14 cellular contexts compared by ENCODE assay signal in genomic region chr2:1509271-1509995, GRCh38.
DNase-seq lines count a peak whose midpoint lies in the region; ATAC-seq and TF ChIP-seq lines count a peak whose summit lies in the region.
"Had no signal": no experiment of that assay in that cellular context is flagged by ENCODE, and none has a peak within 500 bp of the region (broad histone marks: within the 10 kb centered on the region; RNA-seq: fewer than 3 reads in every experiment).

No MANE protein-coding gene starts in this region.

- no peaks in the 10 kb centered on the region for H3K36me3 Mint-ChIP-seq in CD8-positive, alpha-beta T cell
- H3K36me3 Mint-ChIP-seq in naive B cell (no peaks in the 10 kb centered on the region), Calu3 (ENCODE audit: insufficient read depth, unreplicated experiment) (no peaks in the 10 kb centered on the region)

- no peak for TF ChIP-seq CTCF in CD8-positive, alpha-beta T cell (IDR thresholded peaks at IDR 0.05)
- no peak for TF ChIP-seq CTCF in body of pancreas (IDR thresholded peaks at IDR 0.05)
- no peak for TF ChIP-seq CTCF in Calu3 (IDR thresholded peaks at IDR 0.05; ENCODE audit: unreplicated experiment)

- no peaks in the 10 kb centered on the region for H3K9me3 ChIP-seq in CD8-positive, alpha-beta T cell (ENCODE audit: low read length)
- H3K9me3 ChIP-seq in body of pancreas: no peaks in the 10 kb centered on the region
- H3K9me3 ChIP-seq: colonic mucosa had no signal

- peak in 3 of 7 experiments; percentile 11 to 34 (median 34) for DNase-seq in CD8-positive, alpha-beta T cell
- peak; percentile 32 for DNase-seq in NCI-H128 (lab: John Stamatoyannopoulos, UW; ENCODE audit: unreplicated experiment)
- DNase-seq in body of pancreas: no peak
- DNase-seq in naive B cell: no peak
- DNase-seq in A172 (ENCODE audit: low spot score): no peak
- no peak for DNase-seq in COR-L47 (lab: John Stamatoyannopoulos, UW)
- DNase-seq in Calu3: no peak
- DNase-seq: activated B cell treated with CpG ODN at 0.5 μM for 24 hours, colonic mucosa, HFFc6, NCI-H1436 treated with DMSO at 0.1 percent for 48 hours, NCI-H82, SHP77 treated with DMSO at 0.1 percent for 48 hours had no signal

- H3K4me3 Mint-ChIP-seq in CD8-positive, alpha-beta T cell: peak overlapping the region; percentile 51
- H3K4me3 Mint-ChIP-seq in naive B cell: peak overlapping the region in 7 of 8 donors; percentile 17 to 82 (median 66)
- H3K4me3 Mint-ChIP-seq in Calu3 (ENCODE audit: low read depth, unreplicated experiment): no peak overlapping the region
- H3K4me3 Mint-ChIP-seq: activated B cell treated with CpG ODN at 0.5 μM for 24 hours, HFFc6 had no signal

- intact Hi-C loops in CD8-positive, alpha-beta T cell (cut with DNase I, micrococcal nuclease): no loop called here
- intact Hi-C loops in body of pancreas (cut with DNase I) (no loop called here), Calu3 (cut with micrococcal nuclease; ENCODE audit: unreplicated experiment) (no loop called here)

- TF ChIP-seq POLR2A in body of pancreas (IDR thresholded peaks at IDR 0.05): no peak

- no peaks in the 10 kb centered on the region for H3K27me3 ChIP-seq in CD8-positive, alpha-beta T cell (ENCODE audit: insufficient read depth, low read length)
- no peaks in the 10 kb centered on the region for H3K27me3 ChIP-seq in body of pancreas
- H3K27me3 ChIP-seq: colonic mucosa had no signal

- no TSS peak for BruUV-seq in Calu3 (replicated peaks; lab: Mats Ljungman, UMichigan)

- no peaks in the 10 kb centered on the region for H3K9me3 Mint-ChIP-seq in CD8-positive, alpha-beta T cell
- peaks cover 0 to 7% (median 0%) of the 10 kb centered on the region in 7 donors for H3K9me3 Mint-ChIP-seq in naive B cell
- peaks cover 9% of the 10 kb centered on the region for H3K9me3 Mint-ChIP-seq in Calu3 (ENCODE audit: low read depth, unreplicated experiment)
- H3K9me3 Mint-ChIP-seq: activated B cell treated with CpG ODN at 0.5 μM for 24 hours, HFFc6 had no signal

- peaks cover 24% of the 10 kb centered on the region for H3K4me1 Mint-ChIP-seq in CD8-positive, alpha-beta T cell (ENCODE audit: low read depth)
- peaks cover 14 to 22% (median 20%) of the 10 kb centered on the region in 3 donors for H3K4me1 Mint-ChIP-seq in naive B cell
- no peaks in the 10 kb centered on the region for H3K4me1 Mint-ChIP-seq in Calu3 (ENCODE audit: low read depth, unreplicated experiment)

- no peak overlapping the region for H3K4me3 ChIP-seq in CD8-positive, alpha-beta T cell (ENCODE audit: low read depth, low read length)
- H3K4me3 ChIP-seq in body of pancreas: no peak overlapping the region
- H3K4me3 ChIP-seq: colonic mucosa had no signal

- ATAC-seq in CD8-positive, alpha-beta T cell: peak; percentile 85
- ATAC-seq in body of pancreas (peak; percentile 40), naive B cell (ENCODE audit: low read depth in 2 of 2) (no peak), HG03521 (IDR thresholded peaks at IDR 0.05; ENCODE audit: unreplicated experiment) (no peak)

- 59 to 72% methylated on average over 5 of the region's 5 CpGs for WGBS in body of pancreas, 2 donors

- no peaks in the 10 kb centered on the region for H3K27me3 Mint-ChIP-seq in CD8-positive, alpha-beta T cell (ENCODE audit: low read depth)
- H3K27me3 Mint-ChIP-seq in naive B cell: peaks cover 0 to 31% (median 18%) of the 10 kb centered on the region in 3 donors
- H3K27me3 Mint-ChIP-seq in Calu3 (ENCODE audit: unreplicated experiment): no peaks in the 10 kb centered on the region

- POLR2A ChIA-PET in CD8-positive, alpha-beta T cell (lab: Charles Lee): no interaction called here

- H3K27ac ChIP-seq in CD8-positive, alpha-beta T cell (ENCODE audit: low read depth, low read length): peak overlapping the region; percentile 12
- peak overlapping the region in 1 of 4 donors; percentile 12 for H3K27ac ChIP-seq in body of pancreas
- H3K27ac ChIP-seq: colonic mucosa had no signal

- no peaks in the 10 kb centered on the region for H3K36me3 ChIP-seq in CD8-positive, alpha-beta T cell (ENCODE audit: insufficient read depth, low read length)
- H3K36me3 ChIP-seq in body of pancreas (replicated peaks in 1 of 2; ENCODE audit: insufficient read depth in 1 of 2, low read depth in 2 of 2): no peaks in the 10 kb centered on the region
- H3K36me3 ChIP-seq: colonic mucosa had no signal

- CTCF ChIA-PET in CD8-positive, alpha-beta T cell (lab: Charles Lee): no interaction called here
- CTCF ChIA-PET in Calu3 (lab: Charles Lee): no interaction called here

- H3K27ac Mint-ChIP-seq in CD8-positive, alpha-beta T cell: peak overlapping the region; percentile 86
- H3K27ac Mint-ChIP-seq in naive B cell: peak overlapping the region; percentile 19 to 92 (median 71)
- no peak overlapping the region for H3K27ac Mint-ChIP-seq in Calu3 (ENCODE audit: unreplicated experiment)
- H3K27ac Mint-ChIP-seq: activated B cell treated with CpG ODN at 0.5 μM for 24 hours, HFFc6 had no signal

- H3K4me1 ChIP-seq in CD8-positive, alpha-beta T cell (ENCODE audit: insufficient read depth, low read length): peaks cover 17% of the 10 kb centered on the region
- H3K4me1 ChIP-seq in body of pancreas: no peaks in the 10 kb centered on the region
- H3K4me1 ChIP-seq: colonic mucosa had no signal

Comparison
In these comparisons a context has a peak if more than half of its experiments do, and no peak if none do; other contexts are left out.
1. ATAC-seq: peak in CD8-positive, alpha-beta T cell (single experiment) and body of pancreas (single experiment); none in naive B cell (0 of 2) and HG03521 (single experiment).